13 cellular contexts compared by ENCODE assay signal in genomic region chr2:151842830-151843668, GRCh38. TPM values are rescaled to one million over a fixed set of nuclear protein-coding genes. Genes with fewer than 3 reads are reported as not detected.
A peak's percentile ranks its signal among the peaks of the same experiment; 100 is the strongest.
DNase-seq lines count a peak whose midpoint lies in the region; ATAC-seq and TF ChIP-seq lines count a peak whose summit lies in the region.
"Had no signal": no experiment of that assay in that cellular context is flagged by ENCODE, and none has a peak within 500 bp of the region (broad histone marks: within the 10 kb centered on the region; RNA-seq: fewer than 3 reads in every experiment).

No MANE protein-coding gene starts in this region.

- H3K27me3 ChIP-seq in left ventricle myocardium inferior (ENCODE audit: low read depth) (no peaks in the 10 kb centered on the region), aorta (ENCODE audit: control insufficient read depth in 1 of 2, insufficient read depth in 2 of 2, low read length in 1 of 2) (no peaks in the 10 kb centered on the region), body of pancreas (no peaks in the 10 kb centered on the region), tibial nerve (no peaks in the 10 kb centered on the region)
- H3K27me3 ChIP-seq: brain microvascular endothelial cell, thyroid gland had no signal

- TF ChIP-seq EP300 in tibial nerve (IDR thresholded peaks at IDR 0.05) = no peak

- H3K4me1 ChIP-seq in left ventricle myocardium inferior (peaks cover 35% of the 10 kb centered on the region), aorta (ENCODE audit: control insufficient read depth in 1 of 2, insufficient read depth in 2 of 2, low read length in 2 of 2) (peaks cover 2 to 3% of the 10 kb centered on the region in 2 donors), body of pancreas (no peaks in the 10 kb centered on the region), tibial nerve (peaks cover 0 to 8% (median 0%) of the 10 kb centered on the region in 4 donors)
- H3K4me1 ChIP-seq: thyroid gland had no signal

- TF ChIP-seq CTCF in left ventricle myocardium inferior (IDR thresholded peaks at IDR 0.05; ENCODE audit: borderline replicate concordance) (no peak), body of pancreas (IDR thresholded peaks at IDR 0.05) (no peak), tibial nerve (IDR thresholded peaks at IDR 0.05) (no peak)

- WGBS in aorta, 2 donors = 66 to 69% methylated on average over 8 of the region's 8 CpGs
- WGBS in body of pancreas, 2 donors = 74 to 75% methylated on average over 8 of the region's 8 CpGs
- WGBS in tibial nerve, 2 donors = 61 to 63% methylated on average over 8 of the region's 8 CpGs

- H3K36me3 ChIP-seq in left ventricle myocardium inferior (no peaks in the 10 kb centered on the region), aorta (ENCODE audit: control insufficient read depth in 1 of 2, insufficient read depth in 2 of 2, low read length in 1 of 2) (no peaks in the 10 kb centered on the region), body of pancreas (replicated peaks in 1 of 2; ENCODE audit: insufficient read depth in 1 of 2, low read depth in 2 of 2) (no peaks in the 10 kb centered on the region), tibial nerve (no peaks in the 10 kb centered on the region)
- H3K36me3 ChIP-seq: brain microvascular endothelial cell, thyroid gland had no signal

- H3K4me3 ChIP-seq in left ventricle myocardium inferior (no peak overlapping the region), aorta (ENCODE audit: low read length in 2 of 2) (no peak overlapping the region), body of pancreas (no peak overlapping the region), tibial nerve (no peak overlapping the region)
- H3K4me3 ChIP-seq: skin epidermis, thyroid gland had no signal

- DNase-seq in left ventricle myocardium inferior = no peak
- DNase-seq in Right ventricle myocardium inferior (ENCODE audit: missing footprints) = no peak
- DNase-seq in aorta = no peak
- DNase-seq in body of pancreas = no peak
- no peak for DNase-seq in left colon
- DNase-seq in tibial nerve (ENCODE audit: low spot score in 2 of 2) = no peak
- DNase-seq: activated effector memory CD4-positive, alpha-beta T cell treated with Interleukin-2 at 50 U/mL for 16 hours; brain microvascular endothelial cell; NCI-H345; thyroid gland had no signal

- no peak for TF ChIP-seq POLR2A in body of pancreas (IDR thresholded peaks at IDR 0.05)
- TF ChIP-seq POLR2A in tibial nerve (IDR thresholded peaks at IDR 0.05) = no peak

- peak overlapping the region; percentile 55 for H3K27ac ChIP-seq in left ventricle myocardium inferior (replicated peaks)
- peak overlapping the region; percentile 14 for H3K27ac ChIP-seq in angular gyrus (ENCODE audit: low read depth, low read length)
- peak overlapping the region; percentile 13 to 82 for H3K27ac ChIP-seq in aorta (ENCODE audit: low read depth in 1 of 2, low read length in 2 of 2)
- H3K27ac ChIP-seq in body of pancreas = no peak overlapping the region
- no peak overlapping the region for H3K27ac ChIP-seq in tibial nerve
- H3K27ac ChIP-seq: brain microvascular endothelial cell, skin epidermis, thyroid gland had no signal

- ATAC-seq in Right ventricle myocardium inferior (no peak), HG02852 (IDR thresholded peaks at IDR 0.05; ENCODE audit: unreplicated experiment) (peak; percentile 29), aorta (ENCODE audit: low FRiP score) (no peak), body of pancreas (no peak), left colon (no peak)

- intact Hi-C loops in left ventricle myocardium inferior (cut with micrococcal nuclease) = no loop called here
- intact Hi-C loops in Right ventricle myocardium inferior (cut with DNase I) = no loop called here
- intact Hi-C loops in aorta (cut with DNase I) = no loop called here
- intact Hi-C loops in body of pancreas (cut with DNase I) = no loop called here
- intact Hi-C loops in left colon (cut with DNase I, micrococcal nuclease) = no loop called here

- no peaks in the 10 kb centered on the region for H3K9me3 ChIP-seq in left ventricle myocardium inferior (replicated peaks)
- no peaks in the 10 kb centered on the region for H3K9me3 ChIP-seq in aorta (ENCODE audit: control insufficient read depth, low read length)
- no peaks in the 10 kb centered on the region for H3K9me3 ChIP-seq in body of pancreas
- H3K9me3 ChIP-seq in tibial nerve = no peaks in the 10 kb centered on the region
- H3K9me3 ChIP-seq: thyroid gland had no signal

RNA-seq across cellular contexts. Expression of gene ARL5A, which starts 14.8 kb away (rescaled TPM):
- total RNA-seq in left ventricle myocardium inferior (53.9 TPM), Right ventricle myocardium inferior (47.9 TPM), aorta (10 to 100 TPM; 78.9 to 95.9 TPM), body of pancreas (10 to 100 TPM; 21.3 to 21.4 TPM), left colon (10 to 100 TPM; 39.3 to 40.9 TPM), tibial nerve (10 to 100 TPM; 21.6 to 40.2 (median 29.9) TPM)
- 10 to 100 TPM; 19.1 to 76.6 TPM for polyA plus RNA-seq in aorta

Comparison
In these comparisons a context has a peak if more than half of its experiments do, and no peak if none do; other contexts are left out.
1. H3K27ac ChIP-seq: peak in left ventricle myocardium inferior (single experiment), angular gyrus (single experiment) and aorta (2 of 2); none in body of pancreas (0 of 4) and tibial nerve (0 of 4).